ENCODE assay signal across 27 cellular contexts in the genomic region with DNA sequence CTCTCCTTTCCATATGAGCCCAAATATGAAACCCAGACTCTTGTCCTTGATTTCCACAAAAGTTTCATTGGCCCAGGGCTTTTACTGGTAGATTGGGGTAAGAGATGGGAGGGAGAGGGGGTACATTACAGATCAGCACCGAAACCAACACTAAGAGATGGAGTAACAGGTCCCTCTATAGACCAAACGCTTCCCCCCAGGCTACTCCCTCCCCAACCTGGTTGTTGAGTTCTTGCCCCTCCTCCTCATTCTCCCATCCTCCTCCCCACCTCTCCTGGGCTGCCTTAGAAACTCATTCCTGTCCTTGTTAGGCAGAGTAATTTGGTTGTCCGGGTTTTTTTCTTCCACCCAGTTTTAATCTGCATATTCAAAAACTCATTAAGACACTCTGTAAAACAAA.
DNase-seq lines count a peak whose midpoint lies in the region; ATAC-seq and TF ChIP-seq lines count a peak whose summit lies in the region.
"Had no signal": no experiment of that assay in that cellular context is flagged by ENCODE, and none has a peak within 500 bp of the region (broad histone marks: within the 10 kb centered on the region; RNA-seq: fewer than 3 reads in every experiment).

No MANE protein-coding gene starts in this region.

- BruUV-seq in HCT116 (replicated peaks; lab: Mats Ljungman, UMichigan) (no TSS peak), PC-9 (replicated peaks; lab: Mats Ljungman, UMichigan) (no TSS peak)

- CTCF ChIA-PET in HCT116 (lab: Charles Lee): no interaction called here
- CTCF ChIA-PET in PC-9 (lab: Charles Lee): no interaction called here

- intact Hi-C loops in HCT116 (cut with micrococcal nuclease) (no loop called here), PC-9 (cut with micrococcal nuclease; ENCODE audit: unreplicated experiment) (no loop called here)
- intact Hi-C loops in activated CD4-positive, alpha-beta T cell treated with anti-CD3 and anti-CD28 coated beads, Interleukin-2, amount 10 ng/mL, durations not matched to agents 24 days and 14 days (cut with micrococcal nuclease): no loop called here

- TF ChIP-seq POLR2A in HCT116 (IDR thresholded peaks at IDR 0.05; ENCODE audit: borderline replicate concordance, extremely low read depth, insufficient read depth, insufficient read length) (no peak), GM18505 (IDR thresholded peaks at IDR 0.05; ENCODE audit: borderline replicate concordance, extremely low read depth, insufficient read depth, insufficient read length) (no peak)

- H3K36me3 Mint-ChIP-seq in activated CD4-positive, alpha-beta T cell treated with anti-CD3 and anti-CD28 coated beads, Interleukin-2, amount 10 ng/mL, durations not matched to agents 24 days and 14 days (ENCODE audit: low read depth): no peaks in the 10 kb centered on the region

- peak overlapping the region; percentile 64; the same call in 1 of the 2 replicates for H3K27ac ChIP-seq in C4-2B
- no peak overlapping the region for H3K27ac ChIP-seq in HCT116 (ENCODE audit: low read depth, low read length)
- H3K27ac ChIP-seq in PC-9: peak overlapping the region; percentile 67; the same call in 1 of the 2 replicates
- no peak overlapping the region for H3K27ac ChIP-seq in MM.1S (ENCODE audit: low read length)
- H3K27ac ChIP-seq: RWPE1, SJSA1, transverse colon had no signal

- no peaks in the 10 kb centered on the region for H3K9me3 ChIP-seq in HCT116 (ENCODE audit: control insufficient read depth in 1 of 2, insufficient read depth in 1 of 2, low read depth in 1 of 2, low read length in 2 of 2)
- H3K9me3 ChIP-seq in PC-9 (ENCODE audit: insufficient read depth, low read depth): no peaks in the 10 kb centered on the region
- H3K9me3 ChIP-seq in MM.1S (replicated peaks; ENCODE audit: insufficient read depth, low read length): no peaks in the 10 kb centered on the region
- H3K9me3 ChIP-seq: ovary, SJSA1, transverse colon had no signal

- RAD21 ChIA-PET in HCT116 (lab: Charles Lee; ENCODE audit: low non-redundant PET in 1 of 2, low total read pairs in 2 of 2, uncharacterized antibody in 2 of 2, unreplicated experiment in 2 of 2): no interaction called here

- H3K4me1 ChIP-seq in HCT116 (ENCODE audit: control insufficient read depth in 1 of 2, insufficient read depth in 2 of 2, low read length in 2 of 2): peaks cover 0 to 3% of the 10 kb centered on the region in 2 experiments; a peak in 2 of 4 replicates
- peaks cover 17% of the 10 kb centered on the region for H3K4me1 ChIP-seq in PC-9 (replicated peaks; ENCODE audit: insufficient read depth)
- H3K4me1 ChIP-seq in MM.1S (ENCODE audit: low read length): no peaks in the 10 kb centered on the region
- H3K4me1 ChIP-seq: SJSA1 had no signal

- H3K4me1 Mint-ChIP-seq in activated CD4-positive, alpha-beta T cell treated with anti-CD3 and anti-CD28 coated beads, Interleukin-2, amount 10 ng/mL, durations not matched to agents 24 days and 14 days: peaks cover 7% of the 10 kb centered on the region

- H3K4me3 ChIP-seq in HCT116 (replicated peaks in 1 of 2; ENCODE audit: low read depth in 1 of 2, low read length in 2 of 2) (no peak overlapping the region), PC-9 (no peak overlapping the region), MM.1S (ENCODE audit: low read length) (no peak overlapping the region)
- H3K4me3 ChIP-seq: GM12878, ovary, SJSA1, transverse colon had no signal

- H3K79me2 ChIP-seq in HCT116 (ENCODE audit: insufficient read depth, low read length) (no peaks in the 10 kb centered on the region), PC-9 (ENCODE audit: low read depth) (no peaks in the 10 kb centered on the region), MM.1S (ENCODE audit: low read length) (no peaks in the 10 kb centered on the region)

- no peaks in the 10 kb centered on the region for H3K9me2 ChIP-seq in HCT116 (ENCODE audit: insufficient read depth)
- no peaks in the 10 kb centered on the region for H3K9me2 ChIP-seq in PC-9 (ENCODE audit: insufficient read depth)
- H3K9me2 ChIP-seq in MM.1S (replicated peaks; ENCODE audit: insufficient read depth, low read length): no peaks in the 10 kb centered on the region

- TF ChIP-seq RAD21 in HCT116 (IDR thresholded peaks at IDR 0.05; ENCODE audit: low read depth): peak; percentile 46

- peak; percentile 71 for ATAC-seq in HCT116
- ATAC-seq in GM18505 (IDR thresholded peaks at IDR 0.05; ENCODE audit: unreplicated experiment): no peak
- ATAC-seq: activated T-cell treated with anti-CD3 and anti-CD28 coated beads, Interleukin-2, amount 50 U/mL, for 72 hours; CD8-positive, alpha-beta T cell; GM12878 had no signal

- H2AFZ ChIP-seq in HCT116 (ENCODE audit: low read depth, low read length, poor library complexity, severe bottlenecking): no peak overlapping the region
- no peak overlapping the region for H2AFZ ChIP-seq in PC-9
- H2AFZ ChIP-seq in MM.1S (ENCODE audit: low read length): no peak overlapping the region

- no peak overlapping the region for H3K9ac ChIP-seq in HCT116 (ENCODE audit: low read length)
- H3K9ac ChIP-seq in MM.1S (ENCODE audit: low read length): no peak overlapping the region

- H3K4me2 ChIP-seq in HCT116 (ENCODE audit: low read length) (no peak overlapping the region), PC-9 (peak overlapping the region; percentile 40; the same call in 1 of the 2 replicates), MM.1S (ENCODE audit: low read depth, low read length) (no peak overlapping the region)

- no peak overlapping the region for H3K4me3 Mint-ChIP-seq in activated CD4-positive, alpha-beta T cell treated with anti-CD3 and anti-CD28 coated beads, Interleukin-2, amount 10 ng/mL, durations not matched to agents 24 days and 14 days
- H3K4me3 Mint-ChIP-seq: activated T-cell treated with anti-CD3 and anti-CD28 coated beads, Interleukin-2, amount 50 U/mL, for 72 hours; CD8-positive, alpha-beta T cell; nephron progenitor cell had no signal

- DNase-seq in HCT116 (ENCODE audit: low read depth, low spot score) (no peak), PC-9 (no peak), iPS DF 4.7 (ENCODE audit: extremely low read depth, low spot score) (peak; percentile 71), NCI-H187 treated with DMSO at 0.1 percent for 48 hours (lab: John Stamatoyannopoulos, UW) (no peak), MM.1S (no peak)
- DNase-seq in activated CD4-positive, alpha-beta T cell treated with anti-CD3 and anti-CD28 coated beads, Interleukin-2, amount 10 ng/mL, durations not matched to agents 24 days and 14 days: no peak
- DNase-seq: activated CD4-positive, alpha-beta T cell treated with anti-CD3 and anti-CD28 coated beads, Interleukin-2, amount 50 U/mL, for 4 hours; activated naive CD4-positive, alpha-beta T cell treated with Interleukin-2 at 50 U/mL for 16 hours; activated T-cell treated with anti-CD3 and anti-CD28 coated beads, Interleukin-2, amount 50 U/mL, for 72 hours; CD8-positive, alpha-beta T cell; central memory CD4-positive, alpha-beta T cell; cortex of kidney; effector memory CD4-positive, alpha-beta T cell; EL; kidney glomerular epithelial cell; mammary epithelial cell; NCI-H2171; NCI-H510A treated with DMSO at 0.1 percent for 48 hours; nephron progenitor cell; ovary; stimulated activated CD4-positive, alpha-beta T cell treated with anti-CD3 and anti-CD28 coated beads, Interleukin-4, amount 100 ng/mL, for 24 hours; transverse colon had no signal

- no peaks in the 10 kb centered on the region for H4K20me1 ChIP-seq in HCT116 (ENCODE audit: insufficient read depth)
- H4K20me1 ChIP-seq in PC-9 (ENCODE audit: insufficient read depth): no peaks in the 10 kb centered on the region
- no peaks in the 10 kb centered on the region for H4K20me1 ChIP-seq in MM.1S (ENCODE audit: insufficient read depth, low read length)

- H3K36me3 ChIP-seq in HCT116 (ENCODE audit: control insufficient read depth in 1 of 2, insufficient read depth in 2 of 2, low read length in 2 of 2): no peaks in the 10 kb centered on the region
- H3K36me3 ChIP-seq in PC-9 (ENCODE audit: low read depth): no peaks in the 10 kb centered on the region
- no peaks in the 10 kb centered on the region for H3K36me3 ChIP-seq in MM.1S (replicated peaks; ENCODE audit: insufficient read depth, low read length)
- H3K36me3 ChIP-seq: ovary, SJSA1, transverse colon had no signal

- TF ChIP-seq CTCF in C4-2B (conservative IDR thresholded peaks at IDR 0.05): no peak
- TF ChIP-seq CTCF in HCT116 (IDR thresholded peaks at IDR 0.05 in 2 of 3, conservative IDR thresholded peaks at IDR 0.05 in 1 of 3; ENCODE audit: borderline replicate concordance in 1 of 3, insufficient read depth in 1 of 3, low read depth in 2 of 3, low read length in 2 of 3): peak in 2 of 3 experiments; percentile 6 to 15; a peak in 2 of 6 replicates
- TF ChIP-seq CTCF in PC-9 (conservative IDR thresholded peaks at IDR 0.05): no peak
- no peak for TF ChIP-seq CTCF in MM.1S (IDR thresholded peaks at IDR 0.05; ENCODE audit: low read length)

- H3K27me3 Mint-ChIP-seq in activated CD4-positive, alpha-beta T cell treated with anti-CD3 and anti-CD28 coated beads, Interleukin-2, amount 10 ng/mL, durations not matched to agents 24 days and 14 days: no peaks in the 10 kb centered on the region

- H3K9me3 Mint-ChIP-seq in activated CD4-positive, alpha-beta T cell treated with anti-CD3 and anti-CD28 coated beads, Interleukin-2, amount 10 ng/mL, durations not matched to agents 24 days and 14 days: no peaks in the 10 kb centered on the region
- H3K9me3 Mint-ChIP-seq: activated T-cell treated with anti-CD3 and anti-CD28 coated beads, Interleukin-2, amount 50 U/mL, for 72 hours; CD8-positive, alpha-beta T cell; nephron progenitor cell had no signal

- POLR2A ChIA-PET in HCT116 (lab: Charles Lee) (no interaction called here), PC-9 (lab: Charles Lee; ENCODE audit: unreplicated experiment) (no interaction called here)

- H3K27me3 ChIP-seq in HCT116 (ENCODE audit: insufficient read depth, low read length) (no peaks in the 10 kb centered on the region), PC-9 (ENCODE audit: insufficient read depth, low read depth) (no peaks in the 10 kb centered on the region), MM.1S (replicated peaks; ENCODE audit: insufficient read depth, low read length) (no peaks in the 10 kb centered on the region)
- H3K27me3 ChIP-seq: ovary, SJSA1, transverse colon had no signal

- H3K27ac Mint-ChIP-seq in activated CD4-positive, alpha-beta T cell treated with anti-CD3 and anti-CD28 coated beads, Interleukin-2, amount 10 ng/mL, durations not matched to agents 24 days and 14 days: no peak overlapping the region
- H3K27ac Mint-ChIP-seq: activated T-cell treated with anti-CD3 and anti-CD28 coated beads, Interleukin-2, amount 50 U/mL, for 72 hours; CD8-positive, alpha-beta T cell; nephron progenitor cell had no signal

- peaks cover 8% of the 10 kb centered on the region; the same call in 1 of the 2 replicates for H3F3A ChIP-seq in PC-9 (ENCODE audit: insufficient read depth, low read depth)
- H3F3A ChIP-seq in MM.1S (ENCODE audit: insufficient read depth, low read length): no peaks in the 10 kb centered on the region

TF ChIP-seq in HCT116, 20 proteins besides CTCF, POLR2A, EP300 and RAD21 (continues in another document):
- no peak for TF ChIP-seq SRF (IDR thresholded peaks at IDR 0.05; ENCODE audit: low read depth)
- TF ChIP-seq EGR1 (IDR thresholded peaks at IDR 0.05; ENCODE audit: low read depth): no peak
- no peak for TF ChIP-seq CBX3 (IDR thresholded peaks at IDR 0.05; ENCODE audit: low read depth)
- no peak for TF ChIP-seq JUND (IDR thresholded peaks at IDR 0.05)
- TF ChIP-seq TCF7L2 (IDR thresholded peaks at IDR 0.05; ENCODE audit: borderline replicate concordance, extremely low read depth, insufficient read depth, insufficient read length): no peak

Comparison
In these comparisons a context has a peak if more than half of its experiments do, and no peak if none do; other contexts are left out.
1. H3K27ac ChIP-seq: peak in C4-2B (single experiment) and PC-9 (single experiment); none in HCT116 (single experiment) and MM.1S (single experiment).
2. CTCF ChIP-seq: peak in HCT116 (2 of 3); none in C4-2B (single experiment), PC-9 (single experiment) and MM.1S (single experiment).